ENCODE assay signal across 10 cellular contexts in the genomic region with DNA sequence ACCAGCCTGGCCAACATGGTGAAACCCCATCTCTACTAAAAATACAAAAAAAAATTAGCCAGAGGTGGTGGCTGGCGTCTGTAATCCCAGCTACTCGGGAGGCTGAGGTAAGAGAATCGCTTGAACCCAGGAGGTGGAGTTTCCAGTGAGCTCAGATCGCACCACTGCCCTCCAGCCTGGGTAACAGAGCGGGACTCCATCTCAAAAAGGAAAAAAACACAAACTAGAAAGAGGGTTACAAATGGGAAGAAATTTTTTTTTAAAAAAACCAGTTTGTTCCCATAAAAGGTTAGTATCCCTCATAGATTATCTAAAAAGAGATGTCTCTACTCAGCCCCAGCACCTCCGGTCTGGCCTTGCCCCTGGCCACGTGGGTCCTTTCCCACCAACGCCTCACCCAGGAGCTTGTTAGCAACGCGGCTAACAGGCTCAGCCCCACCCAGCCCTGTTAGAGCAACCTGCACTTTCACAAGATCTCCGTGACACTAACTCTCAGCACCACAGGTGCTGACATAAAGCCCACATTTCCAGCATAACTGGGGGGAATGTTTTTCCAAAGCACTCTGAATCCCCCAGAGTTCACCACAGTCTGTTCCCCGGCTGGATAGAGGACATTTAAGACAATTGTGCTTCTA. TPM values are rescaled to one million over a fixed set of nuclear protein-coding genes. Genes with fewer than 3 reads are reported as not detected.
A peak's percentile ranks its signal among the peaks of the same experiment; 100 is the strongest.
DNase-seq lines count a peak whose midpoint lies in the region; ATAC-seq and TF ChIP-seq lines count a peak whose summit lies in the region.
"Had no signal": no experiment of that assay in that cellular context is flagged by ENCODE, and none has a peak within 500 bp of the region (broad histone marks: within the 10 kb centered on the region; RNA-seq: fewer than 3 reads in every experiment).

No MANE protein-coding gene starts in this region.

- H3K4me2 ChIP-seq in MM.1S (ENCODE audit: low read depth, low read length) = no peak overlapping the region

- H3K9me3 ChIP-seq in iPS-15b (ENCODE audit: control insufficient read depth, insufficient read depth, low read length) (no peaks in the 10 kb centered on the region), MM.1S (replicated peaks; ENCODE audit: insufficient read depth, low read length) (no peaks in the 10 kb centered on the region)

- H3K36me3 Mint-ChIP-seq in activated CD8-positive, alpha-beta memory T cell treated with anti-CD3 and anti-CD28 coated beads, Interleukin-2, amount 10 ng/mL, durations not matched to agents 7 days and 5 days = no peaks in the 10 kb centered on the region

- CTCF ChIA-PET in activated CD8-positive, alpha-beta memory T cell treated with anti-CD3 and anti-CD28 coated beads, Interleukin-2, amount 10 ng/mL, durations not matched to agents 7 days and 5 days (lab: Charles Lee) = interaction anchor here (0.9 to 5.4 kb wide), 10 partner anchors 8 to 156 kb away, joined by 3 to 34 read pairs (median 4); no protein-coding TSS in a partner anchor

- peaks cover 63% of the 10 kb centered on the region for H3K27me3 Mint-ChIP-seq in activated CD8-positive, alpha-beta memory T cell treated with anti-CD3 and anti-CD28 coated beads, Interleukin-2, amount 10 ng/mL, durations not matched to agents 7 days and 5 days

- no peak overlapping the region for H3K27ac Mint-ChIP-seq in activated CD8-positive, alpha-beta memory T cell treated with anti-CD3 and anti-CD28 coated beads, Interleukin-2, amount 10 ng/mL, durations not matched to agents 7 days and 5 days

- no peak overlapping the region for H2AFZ ChIP-seq in MM.1S (ENCODE audit: low read length)

- no peaks in the 10 kb centered on the region for H3K9me2 ChIP-seq in MM.1S (replicated peaks; ENCODE audit: insufficient read depth, low read length)

- H3K9me3 Mint-ChIP-seq in activated CD8-positive, alpha-beta memory T cell treated with anti-CD3 and anti-CD28 coated beads, Interleukin-2, amount 10 ng/mL, durations not matched to agents 7 days and 5 days (ENCODE audit: low read depth) = no peaks in the 10 kb centered on the region

- H3K4me1 Mint-ChIP-seq in activated CD8-positive, alpha-beta memory T cell treated with anti-CD3 and anti-CD28 coated beads, Interleukin-2, amount 10 ng/mL, durations not matched to agents 7 days and 5 days = peaks cover 14% of the 10 kb centered on the region

- H3K36me3 ChIP-seq in iPS-15b (ENCODE audit: control insufficient read depth, insufficient read depth, low read length) (peaks cover 21% of the 10 kb centered on the region), MM.1S (replicated peaks; ENCODE audit: insufficient read depth, low read length) (no peaks in the 10 kb centered on the region)

- H3K79me2 ChIP-seq in MM.1S (ENCODE audit: low read length) = no peaks in the 10 kb centered on the region

- no peak for TF ChIP-seq CTCF in MM.1S (IDR thresholded peaks at IDR 0.05; ENCODE audit: low read length)

- DNase-seq in activated CD8-positive, alpha-beta memory T cell treated with anti-CD3 and anti-CD28 coated beads for 24 hours = peak; percentile 66
- DNase-seq in activated CD8-positive, alpha-beta memory T cell treated with anti-CD3 and anti-CD28 coated beads, Interleukin-2, amount 50 U/mL, for 48 hours = no peak
- DNase-seq in activated CD8-positive, alpha-beta memory T cell treated with anti-CD3 and anti-CD28 coated beads, Interleukin-2, amount 10 ng/mL, durations not matched to agents 7 days and 5 days = peak; percentile 62
- DNase-seq in stimulated activated CD8-positive, alpha-beta memory T cell treated with anti-CD3 and anti-CD28 coated beads, Interleukin-15, amount 100 ng/mL, for 1 hour (ENCODE audit: low read depth) = peak; percentile 17
- DNase-seq in NCI-H128 (lab: John Stamatoyannopoulos, UW; ENCODE audit: unreplicated experiment) (no peak), MM.1S (no peak)
- no peak for DNase-seq in activated CD4-positive, CD25-positive, alpha-beta regulatory T cell (lab: John Stamatoyannopoulos, UW)

- H4K20me1 ChIP-seq in MM.1S (ENCODE audit: insufficient read depth, low read length) = no peaks in the 10 kb centered on the region

- H3K9ac ChIP-seq in iPS-15b (ENCODE audit: low read depth, low read length) (peak overlapping the region; percentile 97), MM.1S (ENCODE audit: low read length) (no peak overlapping the region)

- no peaks in the 10 kb centered on the region for H3F3A ChIP-seq in MM.1S (ENCODE audit: insufficient read depth, low read length)

- no peak overlapping the region for H3K27ac ChIP-seq in MM.1S (ENCODE audit: low read length)
- H3K27ac ChIP-seq: C4-2B had no signal

- peak; percentile 57 for ATAC-seq in activated CD8-positive, alpha-beta memory T cell treated with anti-CD3 and anti-CD28 coated beads, Interleukin-2, amount 10 ng/mL, durations not matched to agents 7 days and 5 days

- H3K4me1 ChIP-seq in iPS-15b (ENCODE audit: control insufficient read depth, insufficient read depth, low read length) = peaks cover 6% of the 10 kb centered on the region
- peaks cover 7% of the 10 kb centered on the region for H3K4me1 ChIP-seq in MM.1S (ENCODE audit: low read length)

- H3K27me3 ChIP-seq in iPS-15b (ENCODE audit: control insufficient read depth, insufficient read depth, low read length) (peaks cover 8% of the 10 kb centered on the region), MM.1S (replicated peaks; ENCODE audit: insufficient read depth, low read length) (peaks cover 98% of the 10 kb centered on the region)

- H3K4me3 ChIP-seq in iPS-15b (ENCODE audit: low read depth, low read length) = peak overlapping the region; percentile 98
- H3K4me3 ChIP-seq in MM.1S (ENCODE audit: low read length) = no peak overlapping the region

- no peak overlapping the region for H3K4me3 Mint-ChIP-seq in activated CD8-positive, alpha-beta memory T cell treated with anti-CD3 and anti-CD28 coated beads, Interleukin-2, amount 10 ng/mL, durations not matched to agents 7 days and 5 days

RNA-seq across cellular contexts. Expression of a gene that starts 4.3 kb away (rescaled TPM):
- not detected for total RNA-seq in activated CD8-positive, alpha-beta memory T cell treated with anti-CD3 and anti-CD28 coated beads, Interleukin-2, amount 10 ng/mL, durations not matched to agents 7 days and 5 days
- total RNA-seq: T-helper 1 cell treated with Interleukin-12 subunit alpha and Interleukin-12 subunit beta and Interleukin-4 antibody, amounts not matched to agents 30 ng/mL and 1 ng/mL, for 36 hours had no signal

RNA-seq across cellular contexts. Expression of a gene that starts 18.9 kb away (rescaled TPM):
- total RNA-seq in activated CD8-positive, alpha-beta memory T cell treated with anti-CD3 and anti-CD28 coated beads, Interleukin-2, amount 10 ng/mL, durations not matched to agents 7 days and 5 days = not detected
- total RNA-seq: T-helper 1 cell treated with Interleukin-12 subunit alpha and Interleukin-12 subunit beta and Interleukin-4 antibody, amounts not matched to agents 30 ng/mL and 1 ng/mL, for 36 hours had no signal

RNA-seq across cellular contexts. Expression of a gene that starts 19.0 kb away (rescaled TPM):
- not detected for total RNA-seq in activated CD8-positive, alpha-beta memory T cell treated with anti-CD3 and anti-CD28 coated beads, Interleukin-2, amount 10 ng/mL, durations not matched to agents 7 days and 5 days
- total RNA-seq: T-helper 1 cell treated with Interleukin-12 subunit alpha and Interleukin-12 subunit beta and Interleukin-4 antibody, amounts not matched to agents 30 ng/mL and 1 ng/mL, for 36 hours had no signal

RNA-seq across cellular contexts. Expression of a gene that starts 24.1 kb away (rescaled TPM):
- total RNA-seq in activated CD8-positive, alpha-beta memory T cell treated with anti-CD3 and anti-CD28 coated beads, Interleukin-2, amount 10 ng/mL, durations not matched to agents 7 days and 5 days = not detected
- total RNA-seq: T-helper 1 cell treated with Interleukin-12 subunit alpha and Interleukin-12 subunit beta and Interleukin-4 antibody, amounts not matched to agents 30 ng/mL and 1 ng/mL, for 36 hours had no signal

RNA-seq across cellular contexts. Expression of a gene that starts 36.3 kb away (rescaled TPM):
- total RNA-seq in activated CD8-positive, alpha-beta memory T cell treated with anti-CD3 and anti-CD28 coated beads, Interleukin-2, amount 10 ng/mL, durations not matched to agents 7 days and 5 days = 10 to 100 TPM; 43.6 to 65.3 TPM

Comparison
In these comparisons a context has a peak if more than half of its experiments do, and no peak if none do; other contexts are left out.
1. DNase-seq: peak in activated CD8-positive, alpha-beta memory T cell treated with anti-CD3 and anti-CD28 coated beads for 24 hours (single experiment), activated CD8-positive, alpha-beta memory T cell treated with anti-CD3 and anti-CD28 coated beads, Interleukin-2, amount 10 ng/mL, durations not matched to agents 7 days and 5 days (single experiment) and stimulated activated CD8-positive, alpha-beta memory T cell treated with anti-CD3 and anti-CD28 coated beads, Interleukin-15, amount 100 ng/mL, for 1 hour (single experiment); none in activated CD8-positive, alpha-beta memory T cell treated with anti-CD3 and anti-CD28 coated beads, Interleukin-2, amount 50 U/mL, for 48 hours (single experiment), NCI-H128 (single experiment), MM.1S (single experiment) and activated CD4-positive, CD25-positive, alpha-beta regulatory T cell (0 of 4).